8 cellular contexts compared by ENCODE assay signal in genomic region chrX:49100704-49101628, GRCh38. TPM values are rescaled to one million over a fixed set of nuclear protein-coding genes. Genes with fewer than 3 reads are reported as not detected.
DNase-seq lines count a peak whose midpoint lies in the region; ATAC-seq and TF ChIP-seq lines count a peak whose summit lies in the region.

No MANE protein-coding gene starts in this region.

- H3K4me3 ChIP-seq in BJ (ENCODE audit: low read depth, low read length), result peak overlapping the region; percentile 74

- CTCF ChIA-PET in BJ (lab: Yijun Ruan, JAX), result no interaction called here

- H3K36me3 ChIP-seq in BJ (ENCODE audit: control insufficient read depth, insufficient read depth, low read length), result no peaks in the 10 kb centered on the region

- ATAC-seq in HG03457 (IDR thresholded peaks at IDR 0.05; ENCODE audit: unreplicated experiment), result peak; percentile 91
- peak; percentile 93 for ATAC-seq in left colon

- POLR2A ChIA-PET in BJ (lab: Charles Lee), result no interaction called here

- intact Hi-C loops in left colon (cut with DNase I, micrococcal nuclease), result no loop called here

- DNase-seq in BJ (ENCODE audit: low read depth), result peak; percentile 62
- DNase-seq in GM19240 (ENCODE audit: insufficient read length, low spot score), result peak; percentile 89
- peak; percentile 93 to 97 for DNase-seq in NCI-H524 (lab: John Stamatoyannopoulos, UW)
- DNase-seq in activated CD4-positive, alpha-beta T cell treated with anti-CD3 and anti-CD28 coated beads for 4 hours, result peak; percentile 82 to 86
- peak; percentile 2 for DNase-seq in cortex of kidney (lab: John Stamatoyannopoulos, UW)
- peak; percentile 90 to 91 for DNase-seq in left colon
- peak; percentile 75 to 77 for DNase-seq in stimulated activated CD4-positive, alpha-beta T cell treated with anti-CD3 and anti-CD28 coated beads, Interleukin-1b, Interleukin-23, amount 100 ng/mL, for 4 hours (ENCODE audit: low read depth in 2 of 2)

- no peak for TF ChIP-seq CTCF in BJ (IDR thresholded peaks at IDR 0.05; ENCODE audit: insufficient read depth, low read depth, low read length)

- H3K27me3 ChIP-seq in BJ (ENCODE audit: control insufficient read depth, insufficient read depth, low read length), result no peaks in the 10 kb centered on the region

RNA-seq across cellular contexts. Expression of gene WDR45, which starts 21.3 kb away (rescaled TPM):
- polyA plus RNA-seq in BJ (2011; rRNA removed), result 107 and 165 TPM in 2 replicates
- polyA minus RNA-seq in BJ (2011; rRNA and poly(A)+ RNA removed), result 68.5 and 116 TPM in 2 replicates
- total RNA-seq in left colon, result 10 to 100 TPM; 39.7 to 57.7 TPM

RNA-seq across cellular contexts. Expression of gene GPKOW, which starts 22.6 kb away (rescaled TPM):
- polyA plus RNA-seq in BJ (2011; rRNA removed), result 28.2 and 33.1 TPM in 2 replicates
- polyA minus RNA-seq in BJ (2011; rRNA and poly(A)+ RNA removed), result 10.0 and 13.1 TPM in 2 replicates
- total RNA-seq in left colon, result 10 to 100 TPM; 21.7 to 23.8 TPM

RNA-seq across cellular contexts. Expression of gene PRAF2, which starts 27.2 kb away (rescaled TPM):
- 41.4 and 48.8 TPM in 2 replicates for polyA plus RNA-seq in BJ (2011; rRNA removed)
- 28.3 and 44.3 TPM in 2 replicates for polyA minus RNA-seq in BJ (2011; rRNA and poly(A)+ RNA removed)
- total RNA-seq in left colon, result 1 to 10 TPM; 4.2 to 5.9 TPM

RNA-seq across cellular contexts. Expression of gene CCDC120, which starts 42.2 kb away (rescaled TPM):
- polyA plus RNA-seq in BJ (2011; rRNA removed), result 0.49 and 0.96 TPM in 2 replicates
- 0.38 and 0.57 TPM in 2 replicates for polyA minus RNA-seq in BJ (2011; rRNA and poly(A)+ RNA removed)
- 10 to 100 TPM; 15.0 to 15.7 TPM for total RNA-seq in left colon

RNA-seq across cellular contexts. Expression of gene TFE3, which starts 57.8 kb away (rescaled TPM):
- polyA plus RNA-seq in BJ (2011; rRNA removed), result 20.8 and 26.4 TPM in 2 replicates
- 31.8 and 39.2 TPM in 2 replicates for polyA minus RNA-seq in BJ (2011; rRNA and poly(A)+ RNA removed)
- total RNA-seq in left colon, result 10 to 100 TPM; 23.2 to 26.6 TPM

Comparison
In these comparisons a context has a peak if more than half of its experiments do, and no peak if none do; other contexts are left out.
1. Peak in every context shown above with its lines: DNase-seq, ATAC-seq and H3K4me3 ChIP-seq.
2. DNase-seq: peak in every context shown above with its lines; median percentile 95 in NCI-H524; 90 in left colon; 89 in GM19240; 84 in activated CD4-positive, alpha-beta T cell treated with anti-CD3 and anti-CD28 coated beads for 4 hours; 76 in stimulated activated CD4-positive, alpha-beta T cell treated with anti-CD3 and anti-CD28 coated beads, Interleukin-1b, Interleukin-23, amount 100 ng/mL, for 4 hours; 62 in BJ; 2 in cortex of kidney.